In genomic region chr10:73814896-73815718, GRCh38 we compare ENCODE assay signal across 11 cellular contexts. TPM values are rescaled to one million over a fixed set of nuclear protein-coding genes. Genes with fewer than 3 reads are reported as not detected.
DNase-seq lines count a peak whose midpoint lies in the region; ATAC-seq and TF ChIP-seq lines count a peak whose summit lies in the region.
"Had no signal": no experiment of that assay in that cellular context is flagged by ENCODE, and none has a peak within 500 bp of the region (broad histone marks: within the 10 kb centered on the region; RNA-seq: fewer than 3 reads in every experiment).

No MANE protein-coding gene starts in this region.

- no peak overlapping the region for H3K4me3 Mint-ChIP-seq in CD8-positive, alpha-beta T cell
- H3K4me3 Mint-ChIP-seq: activated CD4-positive, alpha-beta memory T cell treated with anti-CD3 and anti-CD28 coated beads, Interleukin-2, amount 10 ng/mL, durations not matched to agents 7 days and 5 days had no signal

- ATAC-seq in foreskin keratinocyte = no peak
- no peak for ATAC-seq in HG03354 (IDR thresholded peaks at IDR 0.05; ENCODE audit: poor library complexity, severe bottlenecking, unreplicated experiment)
- ATAC-seq in GM18498 (IDR thresholded peaks at IDR 0.05; ENCODE audit: unreplicated experiment) = no peak
- ATAC-seq in CD8-positive, alpha-beta T cell = no peak

- 79 to 82% (median 82%) methylated on average over 22 of the region's 22 CpGs for WGBS in ovary, 3 donors

- peaks cover 5% of the 10 kb centered on the region for H3K4me1 Mint-ChIP-seq in CD8-positive, alpha-beta T cell (ENCODE audit: low read depth)

- CTCF ChIA-PET in CD8-positive, alpha-beta T cell (lab: Charles Lee) = interaction anchor here (1.4 to 2.4 kb wide), 3 partner anchors 20 to 64 kb away, joined by 3 to 12 read pairs (median 6); no protein-coding TSS in a partner anchor

- H3K27me3 ChIP-seq in ACC112 (ENCODE audit: insufficient read depth, low read length) = no peaks in the 10 kb centered on the region
- no peaks in the 10 kb centered on the region for H3K27me3 ChIP-seq in SJCRH30
- no peaks in the 10 kb centered on the region for H3K27me3 ChIP-seq in foreskin keratinocyte
- H3K27me3 ChIP-seq in ovary = no peaks in the 10 kb centered on the region
- H3K27me3 ChIP-seq in CD8-positive, alpha-beta T cell (ENCODE audit: insufficient read depth, low read length) = no peaks in the 10 kb centered on the region

- intact Hi-C loops in ovary (cut with DNase I) = no loop called here
- intact Hi-C loops in CD8-positive, alpha-beta T cell (cut with DNase I, micrococcal nuclease) = loop anchor here in 1 of 2 experiments (5.0 kb wide), 2 partner anchors 32 to 1012 kb away; partner anchors contain the start of gene KAT6B

- peaks cover 70% of the 10 kb centered on the region for H3K36me3 Mint-ChIP-seq in CD8-positive, alpha-beta T cell

- TF ChIP-seq EP300 in ovary (IDR thresholded peaks at IDR 0.05) = no peak

- in situ Hi-C loops in GM13976 (cut with MboI; ENCODE audit: low sequenced_read_pairs, unreplicated experiment) = no loop called here

- H3K27me3 Mint-ChIP-seq in CD8-positive, alpha-beta T cell (ENCODE audit: low read depth) = no peaks in the 10 kb centered on the region
- H3K27me3 Mint-ChIP-seq: activated CD4-positive, alpha-beta memory T cell treated with anti-CD3 and anti-CD28 coated beads, Interleukin-2, amount 10 ng/mL, durations not matched to agents 7 days and 5 days had no signal

- no peaks in the 10 kb centered on the region for H3K9me3 Mint-ChIP-seq in CD8-positive, alpha-beta T cell
- H3K9me3 Mint-ChIP-seq: activated CD4-positive, alpha-beta memory T cell treated with anti-CD3 and anti-CD28 coated beads, Interleukin-2, amount 10 ng/mL, durations not matched to agents 7 days and 5 days had no signal

- POLR2A ChIA-PET in CD8-positive, alpha-beta T cell (lab: Charles Lee) = interaction anchor here (1.2 to 1.3 kb wide), 2 partner anchors 43 to 64 kb away, joined by 3 to 4 read pairs; a partner anchor contains a TSS

- TF ChIP-seq CTCF in GM13976 (IDR thresholded peaks at IDR 0.05; ENCODE audit: borderline replicate concordance, control extremely low read depth, extremely low read depth, insufficient read depth, missing control alignments) (peak; percentile 32), foreskin keratinocyte (conservative IDR thresholded peaks at IDR 0.05) (peak; percentile 47), ovary (IDR thresholded peaks at IDR 0.05) (no peak)
- no peak for TF ChIP-seq CTCF in CD8-positive, alpha-beta T cell (IDR thresholded peaks at IDR 0.05)

- H3K4me3 ChIP-seq in ACC112 (ENCODE audit: low read depth, low read length) (peak overlapping the region; percentile 22; the same call in 1 of the 2 replicates), SJCRH30 (no peak overlapping the region), ovary (no peak overlapping the region)
- no peak overlapping the region for H3K4me3 ChIP-seq in CD8-positive, alpha-beta T cell (ENCODE audit: low read depth, low read length)
- H3K4me3 ChIP-seq: coronary artery had no signal

- no peak for TF ChIP-seq POLR2A in ovary (IDR thresholded peaks at IDR 0.05)

- H3K36me3 ChIP-seq in ACC112 (ENCODE audit: insufficient read depth, low read length) (no peaks in the 10 kb centered on the region; the same call in 1 of the 2 replicates), SJCRH30 (peaks cover 3% of the 10 kb centered on the region; the same call in 1 of the 2 replicates), ovary (no peaks in the 10 kb centered on the region)
- H3K36me3 ChIP-seq in CD8-positive, alpha-beta T cell (ENCODE audit: insufficient read depth, low read length) = peaks cover 25% of the 10 kb centered on the region

- no peak overlapping the region for H2AFZ ChIP-seq in ACC112 (ENCODE audit: low read length, unreplicated experiment)

- DNase-seq in GM13976 (ENCODE audit: low spot score) = peak; percentile 57
- DNase-seq in SJCRH30 = peak in 1 of 2 experiments; percentile 55
- DNase-seq in foreskin keratinocyte = no peak
- DNase-seq in ovary = no peak
- DNase-seq in CD8-positive, alpha-beta T cell = no peak
- DNase-seq: activated CD4-positive, alpha-beta memory T cell treated with anti-CD3 and anti-CD28 coated beads, Interleukin-2, amount 10 ng/mL, durations not matched to agents 7 days and 5 days; NCI-H2029 treated with DMSO at 0.1 percent for 48 hours had no signal

- peaks cover 35% of the 10 kb centered on the region for H3K4me1 ChIP-seq in ACC112 (ENCODE audit: control insufficient read depth, insufficient read depth, low read length, unreplicated experiment)
- peaks cover 18% of the 10 kb centered on the region for H3K4me1 ChIP-seq in SJCRH30
- H3K4me1 ChIP-seq in foreskin keratinocyte = no peaks in the 10 kb centered on the region
- H3K4me1 ChIP-seq in ovary (ENCODE audit: insufficient read depth) = no peaks in the 10 kb centered on the region
- H3K4me1 ChIP-seq in CD8-positive, alpha-beta T cell (ENCODE audit: insufficient read depth, low read length) = peaks cover 8% of the 10 kb centered on the region

- no peaks in the 10 kb centered on the region for H3K9me3 ChIP-seq in SJCRH30 (replicated peaks)
- no peaks in the 10 kb centered on the region for H3K9me3 ChIP-seq in ovary
- no peaks in the 10 kb centered on the region for H3K9me3 ChIP-seq in CD8-positive, alpha-beta T cell (ENCODE audit: low read length)

- H3K27ac Mint-ChIP-seq in CD8-positive, alpha-beta T cell = no peak overlapping the region
- H3K27ac Mint-ChIP-seq: activated CD4-positive, alpha-beta memory T cell treated with anti-CD3 and anti-CD28 coated beads, Interleukin-2, amount 10 ng/mL, durations not matched to agents 7 days and 5 days had no signal

- H3K27ac ChIP-seq in ACC112 (ENCODE audit: low read depth, low read length) = peak overlapping the region; percentile 91
- peak overlapping the region; percentile 50 for H3K27ac ChIP-seq in SJCRH30
- H3K27ac ChIP-seq in foreskin keratinocyte = no peak overlapping the region
- H3K27ac ChIP-seq in ovary = no peak overlapping the region
- H3K27ac ChIP-seq in CD8-positive, alpha-beta T cell (ENCODE audit: low read depth, low read length) = no peak overlapping the region

- H3K79me2 ChIP-seq in ACC112 (ENCODE audit: control insufficient read depth, insufficient read depth, low read length, unreplicated experiment) = peaks cover 7% of the 10 kb centered on the region

RNA-seq across cellular contexts. Expression of gene NDST2, which starts 3.7 kb away (rescaled TPM):
- total RNA-seq in SJCRH30 (2014; rRNA removed; shearing (Covaris generic)) = 19.6 and 24.5 TPM in 2 replicates
- 10.0 and 10.2 TPM in 2 replicates for total RNA-seq in foreskin keratinocyte
- 8.2 and 8.8 TPM in 2 replicates for polyA plus RNA-seq in foreskin keratinocyte
- total RNA-seq in ovary = 10 to 100 TPM; 24.4 to 37.5 (median 30.5) TPM
- polyA plus RNA-seq in ovary = 10 to 100 TPM; 16.7 to 17.0 TPM
- 100 to 1,000 TPM; 152 to 154 TPM for total RNA-seq in CD8-positive, alpha-beta T cell

RNA-seq across cellular contexts. Expression of gene ZSWIM8, which starts 29.7 kb away (rescaled TPM):
- total RNA-seq in SJCRH30 (2014; rRNA removed; shearing (Covaris generic)) = 36.5 and 41.1 TPM in 2 replicates
- 41.7 and 41.8 TPM in 2 replicates for total RNA-seq in foreskin keratinocyte
- polyA plus RNA-seq in foreskin keratinocyte = 38.8 and 44.9 TPM in 2 replicates
- total RNA-seq in ovary = 10 to 100 TPM; 56.1 to 90.7 (median 69.3) TPM
- 10 to 100 TPM; 42.7 to 80.9 TPM for polyA plus RNA-seq in ovary
- total RNA-seq in CD8-positive, alpha-beta T cell = 10 to 100 TPM; 68.2 to 72.4 TPM

RNA-seq across cellular contexts. Expression of gene CHCHD1, which starts 33.3 kb away (rescaled TPM):
- 78.2 and 79.1 TPM in 2 replicates for total RNA-seq in SJCRH30 (2014; rRNA removed; shearing (Covaris generic))
- total RNA-seq in foreskin keratinocyte = 56.7 and 58.9 TPM in 2 replicates
- polyA plus RNA-seq in foreskin keratinocyte = 92.7 and 96.6 TPM in 2 replicates
- 10 to 100 TPM; 12.5 to 33.4 (median 16.9) TPM for total RNA-seq in ovary
- polyA plus RNA-seq in ovary = 10 to 100 TPM; 26.3 to 30.6 TPM
- 1 to 10 TPM; 7.2 to 8.1 TPM for total RNA-seq in CD8-positive, alpha-beta T cell

RNA-seq across cellular contexts. Expression of gene CAMK2G, which starts 59.2 kb away (rescaled TPM):
- 25.2 and 30.2 TPM in 2 replicates for total RNA-seq in SJCRH30 (2014; rRNA removed; shearing (Covaris generic))
- total RNA-seq in foreskin keratinocyte (16.9 and 18.6 TPM in 2 replicates), ovary (10 to 100 TPM in 6 of 7 donors, 1 to 10 TPM in 1; 9.8 to 25.0 (median 16.7) TPM)
- polyA plus RNA-seq in foreskin keratinocyte (9.7 and 10.6 TPM in 2 replicates), ovary (10 to 100 TPM; 12.6 to 42.9 TPM)
- total RNA-seq in CD8-positive, alpha-beta T cell = 10 to 100 TPM; 28.4 to 28.9 TPM

Comparison
In these comparisons a context has a peak if more than half of its experiments do, and no peak if none do; other contexts are left out.
1. H3K27ac ChIP-seq: peak in ACC112 (single experiment) and SJCRH30 (single experiment); none in foreskin keratinocyte (single experiment), ovary (0 of 2) and CD8-positive, alpha-beta T cell (single experiment).
2. CTCF ChIP-seq: peak in GM13976 (single experiment) and foreskin keratinocyte (single experiment); none in ovary (0 of 3) and CD8-positive, alpha-beta T cell (single experiment).